Comparison of ENCODE assay signal across 14 cellular contexts in the genomic region with DNA sequence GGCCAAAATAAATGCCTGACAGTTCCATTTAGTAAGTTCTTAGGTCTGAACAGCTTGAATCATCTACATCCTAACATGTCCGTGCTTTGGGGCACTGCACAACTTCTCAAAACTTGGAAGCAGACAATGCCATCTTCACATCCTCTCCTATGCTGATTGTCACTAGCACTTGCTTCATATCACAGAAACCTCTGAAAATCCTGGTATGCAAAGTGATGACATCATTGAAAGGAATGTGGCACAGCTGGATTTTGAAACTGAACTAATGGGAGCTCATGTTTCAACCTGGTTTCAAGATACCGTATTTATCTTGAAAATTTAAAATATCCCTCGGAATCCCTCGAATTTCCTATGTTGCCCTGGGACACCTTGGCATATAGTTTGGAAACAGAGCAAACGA.
DNase-seq lines count a peak whose midpoint lies in the region; ATAC-seq and TF ChIP-seq lines count a peak whose summit lies in the region.
"Had no signal": no experiment of that assay in that cellular context is flagged by ENCODE, and none has a peak within 500 bp of the region (broad histone marks: within the 10 kb centered on the region; RNA-seq: fewer than 3 reads in every experiment).

No MANE protein-coding gene starts in this region.

- no peaks in the 10 kb centered on the region for H3F3A ChIP-seq in smooth muscle cell (ENCODE audit: low read depth)

- peak; percentile 92 for ATAC-seq in RWPE2 (ENCODE audit: low read depth)
- ATAC-seq in foreskin keratinocyte: peak; percentile 95
- no peak for ATAC-seq in GM18502 (IDR thresholded peaks at IDR 0.05; ENCODE audit: poor library complexity, unreplicated experiment)
- ATAC-seq: Panc1 had no signal

- in situ Hi-C loops in G401 (cut with HindIII; ENCODE audit: low sequenced_read_pairs): no loop called here

- H3K36me3 ChIP-seq in RWPE2 (ENCODE audit: low read depth): no peaks in the 10 kb centered on the region
- no peaks in the 10 kb centered on the region for H3K36me3 ChIP-seq in smooth muscle cell (ENCODE audit: low read depth)
- H3K36me3 ChIP-seq in prostate gland: no peaks in the 10 kb centered on the region
- H3K36me3 ChIP-seq: ascending aorta, lower lobe of right lung, transverse colon had no signal

- H3K4me3 ChIP-seq in RWPE2 (ENCODE audit: severe bottlenecking) (no peak overlapping the region), smooth muscle cell (no peak overlapping the region), prostate gland (no peak overlapping the region)
- H3K4me3 ChIP-seq: ascending aorta, lower lobe of right lung, transverse colon had no signal

- intact Hi-C loops in prostate gland (cut with DNase I): no loop called here

- H3K27ac ChIP-seq in RWPE2 (ENCODE audit: poor library complexity, severe bottlenecking) (peak overlapping the region; percentile 30), foreskin keratinocyte (no peak overlapping the region), smooth muscle cell (ENCODE audit: low read depth) (peak overlapping the region; percentile 30), prostate gland (no peak overlapping the region)
- H3K27ac ChIP-seq: ascending aorta, lower lobe of right lung, transverse colon had no signal

- no peaks in the 10 kb centered on the region for H3K9me3 ChIP-seq in RWPE2 (ENCODE audit: severe bottlenecking)
- no peaks in the 10 kb centered on the region for H3K9me3 ChIP-seq in smooth muscle cell (replicated peaks; ENCODE audit: low read depth)
- no peaks in the 10 kb centered on the region for H3K9me3 ChIP-seq in prostate gland
- H3K9me3 ChIP-seq: ascending aorta, lower lobe of right lung, transverse colon had no signal

- H2AFZ ChIP-seq in smooth muscle cell (ENCODE audit: low read depth): no peak overlapping the region

- DNase-seq in NCI-H2171 treated with DMSO at 0.1 percent for 48 hours (lab: John Stamatoyannopoulos, UW): peak; percentile 30
- no peak for DNase-seq in NCI-H2171 (lab: John Stamatoyannopoulos, UW)
- no peak for DNase-seq in RWPE2 (ENCODE audit: low spot score)
- peak; percentile 77 to 87 for DNase-seq in foreskin keratinocyte
- no peak for DNase-seq in smooth muscle cell (lab: John Stamatoyannopoulos, UW; ENCODE audit: unreplicated experiment)
- DNase-seq in prostate gland (ENCODE audit: low spot score): no peak
- DNase-seq in G401 (ENCODE audit: low spot score): no peak
- DNase-seq: 8988T; lower lobe of right lung; stimulated activated CD8-positive, alpha-beta memory T cell treated with anti-CD3 and anti-CD28 coated beads, Interleukin-4, amount 100 ng/mL, for 48 hours; transverse colon had no signal

- no peaks in the 10 kb centered on the region for H3K79me2 ChIP-seq in smooth muscle cell (ENCODE audit: low read depth)

- no peaks in the 10 kb centered on the region for H3K27me3 ChIP-seq in RWPE2 (ENCODE audit: insufficient read depth, poor library complexity, severe bottlenecking)
- H3K27me3 ChIP-seq in foreskin keratinocyte: no peaks in the 10 kb centered on the region
- H3K27me3 ChIP-seq in smooth muscle cell (ENCODE audit: low read depth): no peaks in the 10 kb centered on the region
- H3K27me3 ChIP-seq in prostate gland (replicated peaks; ENCODE audit: insufficient read depth): no peaks in the 10 kb centered on the region
- H3K27me3 ChIP-seq: ascending aorta, transverse colon had no signal

- no peak for TF ChIP-seq CTCF in RWPE2 (IDR thresholded peaks at IDR 0.05; ENCODE audit: poor library complexity, severe bottlenecking)
- TF ChIP-seq CTCF in foreskin keratinocyte (conservative IDR thresholded peaks at IDR 0.05): no peak
- no peak for TF ChIP-seq CTCF in smooth muscle cell (IDR thresholded peaks at IDR 0.05; ENCODE audit: borderline replicate concordance, insufficient read depth, poor library complexity, severe bottlenecking)
- TF ChIP-seq CTCF in prostate gland (IDR thresholded peaks at IDR 0.05): no peak

- no peak overlapping the region for H3K9ac ChIP-seq in smooth muscle cell (ENCODE audit: low read depth)

- H3K4me1 ChIP-seq in RWPE2 (ENCODE audit: insufficient read depth, poor library complexity, severe bottlenecking): peaks cover 30% of the 10 kb centered on the region
- H3K4me1 ChIP-seq in foreskin keratinocyte: peaks cover 28% of the 10 kb centered on the region
- H3K4me1 ChIP-seq in smooth muscle cell (ENCODE audit: low read depth): no peaks in the 10 kb centered on the region
- H3K4me1 ChIP-seq in prostate gland (replicated peaks): no peaks in the 10 kb centered on the region
- H3K4me1 ChIP-seq: ascending aorta, lower lobe of right lung, transverse colon had no signal

- no peak for TF ChIP-seq POLR2A in prostate gland (IDR thresholded peaks at IDR 0.05)

- 41% methylated on average over 5 of the region's 5 CpGs for WGBS in smooth muscle cell (ENCODE audit: low lambda C conversion rate)
- 23% methylated on average over 5 of the region's 5 CpGs for WGBS in prostate gland

- no peaks in the 10 kb centered on the region for H4K20me1 ChIP-seq in smooth muscle cell (ENCODE audit: low read depth)

- H3K4me2 ChIP-seq in smooth muscle cell: peak overlapping the region; percentile 47

Comparison
In these comparisons a context has a peak if more than half of its experiments do, and no peak if none do; other contexts are left out.
1. DNase-seq: peak in NCI-H2171 treated with DMSO at 0.1 percent for 48 hours (single experiment) and foreskin keratinocyte (2 of 2); none in NCI-H2171 (single experiment), RWPE2 (single experiment), smooth muscle cell (single experiment), prostate gland (single experiment) and G401 (single experiment).
2. H3K27ac ChIP-seq: peak in RWPE2 (single experiment) and smooth muscle cell (single experiment); none in foreskin keratinocyte (single experiment) and prostate gland (0 of 2).